In genomic region chr14:35117112-35117511, GRCh38 we compare ENCODE assay signal across 1 cellular context.
TF ChIP-seq lines count a peak whose summit lies in the region.

No MANE protein-coding gene starts in this region.

TF ChIP-seq in liver, 16 proteins besides CTCF, POLR2A, EP300 and RAD21 (continued from another document):
- TF ChIP-seq REST (IDR thresholded peaks at IDR 0.05) (peak; percentile 68), EGR1 (IDR thresholded peaks at IDR 0.05; ENCODE audit: low read depth in 2 of 2) (no peak), FOXA1 (IDR thresholded peaks at IDR 0.05) (peak; percentile 13), RXRA (IDR thresholded peaks at IDR 0.05) (peak; percentile 82 to 86), YY1 (IDR thresholded peaks at IDR 0.05) (peak; percentile 75), HNF4G (IDR thresholded peaks at IDR 0.05) (peak; percentile 48), TAF1 (conservative IDR thresholded peaks at IDR 0.05) (no peak), HNF4A (conservative IDR thresholded peaks at IDR 0.05) (peak; percentile 85 to 88)
- TF ChIP-seq, protein P1, sequence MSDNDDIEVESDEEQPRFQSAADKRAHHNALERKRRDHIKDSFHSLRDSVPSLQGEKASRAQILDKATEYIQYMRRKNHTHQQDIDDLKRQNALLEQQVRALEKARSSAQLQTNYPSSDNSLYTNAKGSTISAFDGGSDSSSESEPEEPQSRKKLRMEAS (IDR thresholded peaks at IDR 0.05) = peak; percentile 66
